17 cellular contexts compared by ENCODE assay signal in the genomic region with DNA sequence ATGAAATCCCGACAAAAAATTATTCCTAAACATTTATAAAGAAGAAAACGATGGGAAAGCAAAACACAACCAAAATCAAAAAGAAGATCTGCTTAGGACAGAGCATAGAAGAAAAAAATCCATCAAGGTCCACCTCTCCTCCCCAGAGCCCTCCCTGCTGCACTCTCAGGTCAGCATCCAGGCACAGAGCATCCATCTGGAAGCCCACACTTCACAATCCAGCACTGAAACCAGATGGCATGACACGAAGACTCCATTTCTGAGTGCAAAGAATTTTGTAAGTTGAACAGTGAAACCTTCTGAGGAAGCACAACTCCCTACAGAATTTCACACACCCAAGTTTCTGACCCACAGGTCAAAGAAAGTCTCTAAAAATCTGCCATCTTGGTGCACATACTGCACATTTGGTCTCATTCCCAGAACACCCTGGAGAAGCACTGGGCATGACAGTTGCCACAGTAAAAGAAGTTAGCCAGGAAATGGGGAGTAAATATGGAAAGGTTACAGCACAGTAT.
DNase-seq lines count a peak whose midpoint lies in the region; ATAC-seq, FAIRE-seq and TF ChIP-seq lines count a peak whose summit lies in the region.
"Had no signal": no experiment of that assay in that cellular context is flagged by ENCODE, and none has a peak within 500 bp of the region (broad histone marks: within the 10 kb centered on the region; RNA-seq: fewer than 3 reads in every experiment).

No MANE protein-coding gene starts in this region.

- H3K27me3 ChIP-seq in SK-N-SH (ENCODE audit: insufficient read depth) (no peaks in the 10 kb centered on the region), osteoblast (ENCODE audit: insufficient read depth, low read length) (no peaks in the 10 kb centered on the region)
- H3K27me3 ChIP-seq: BLaER1 treated with 17β-estradiol and CSF1 and Interleukin-3, amounts not matched to agents 10 nM and 100 nM had no signal

- TF ChIP-seq RAD21 in SK-N-SH (IDR thresholded peaks at IDR 0.05; ENCODE audit: low read length): no peak

- H3K9ac ChIP-seq in SK-N-SH: no peak overlapping the region
- H3K9ac ChIP-seq: BLaER1 treated with 17β-estradiol and CSF1 and Interleukin-3, amounts not matched to agents 10 nM and 100 nM; GM23248 had no signal

- FAIRE-seq in frontal cortex (lab: Jason Lieb, UNC): no peak
- FAIRE-seq: GM19239 had no signal

- no peak overlapping the region for H3K27ac ChIP-seq in SK-N-SH (ENCODE audit: low read depth in 2 of 2, low read length in 1 of 2)
- no peak overlapping the region for H3K27ac ChIP-seq in osteoblast (ENCODE audit: low read depth, low read length)
- H3K27ac ChIP-seq: BLaER1 treated with 17β-estradiol and CSF1 and Interleukin-3, amounts not matched to agents 10 nM and 100 nM; GM23248 had no signal

- H4K20me1 ChIP-seq in SK-N-SH (ENCODE audit: insufficient read depth) (no peaks in the 10 kb centered on the region), osteoblast (ENCODE audit: insufficient read depth, low read length) (no peaks in the 10 kb centered on the region)
- H4K20me1 ChIP-seq: BLaER1 treated with 17β-estradiol and CSF1 and Interleukin-3, amounts not matched to agents 10 nM and 100 nM had no signal

- no peak overlapping the region for H3K4me2 ChIP-seq in SK-N-SH
- no peak overlapping the region for H3K4me2 ChIP-seq in osteoblast (ENCODE audit: insufficient read depth, low read length)
- H3K4me2 ChIP-seq: BLaER1 treated with 17β-estradiol and CSF1 and Interleukin-3, amounts not matched to agents 10 nM and 100 nM had no signal

- H3K9me3 ChIP-seq in SK-N-SH (no peaks in the 10 kb centered on the region), osteoblast (ENCODE audit: low read depth, low read length) (no peaks in the 10 kb centered on the region)

- H3K9me2 ChIP-seq in SK-N-SH: no peaks in the 10 kb centered on the region

- 44% methylated on average over 3 of the region's 3 CpGs for WGBS in SK-N-SH (ENCODE audit: low lambda C conversion rate)

- no peak for DNase-seq in SK-N-SH
- peak; percentile 75 for DNase-seq in cerebellar cortex (ENCODE audit: low spot score)
- no peak for DNase-seq in osteoblast (ENCODE audit: insufficient read length, low spot score, missing footprints)
- no peak for DNase-seq in KG1 (lab: John Stamatoyannopoulos, UW)
- DNase-seq in frontal cortex (ENCODE audit: low spot score in 2 of 2): no peak
- DNase-seq: ACHN; CD4-positive, CD25-positive, alpha-beta regulatory T cell; DMS153; DMS79 treated with DMSO at 0.1 percent for 48 hours; EL; GDM1; GM23248; H7 had no signal

- no peak for ATAC-seq in SK-N-SH treated with all-trans-retinoic acid at 6 μM for 48 hours
- ATAC-seq in GM19467 (IDR thresholded peaks at IDR 0.05; ENCODE audit: unreplicated experiment): no peak

- 0 out of 2 replicates have a peak overlapping the region, but pooled peaks have one; percentile 6 for H2AFZ ChIP-seq in SK-N-SH (ENCODE audit: low read depth)
- peak overlapping the region; percentile 28 for H2AFZ ChIP-seq in osteoblast (ENCODE audit: low read length)
- H2AFZ ChIP-seq: GM23248 had no signal

- no peak overlapping the region for H3K4me3 ChIP-seq in SK-N-SH (ENCODE audit: low read depth in 2 of 2, low read length in 1 of 2)
- no peak overlapping the region for H3K4me3 ChIP-seq in osteoblast (ENCODE audit: insufficient read depth, low read length)
- H3K4me3 ChIP-seq: BLaER1 treated with 17β-estradiol and CSF1 and Interleukin-3, amounts not matched to agents 10 nM and 100 nM; GM23248 had no signal

- H3K36me3 ChIP-seq in SK-N-SH (replicated peaks in 1 of 2; ENCODE audit: control insufficient read depth in 1 of 2, insufficient read depth in 2 of 2, low read length in 1 of 2) (no peaks in the 10 kb centered on the region), osteoblast (ENCODE audit: insufficient read depth, low read length) (no peaks in the 10 kb centered on the region)
- H3K36me3 ChIP-seq: BLaER1 treated with 17β-estradiol and CSF1 and Interleukin-3, amounts not matched to agents 10 nM and 100 nM had no signal

- no peaks in the 10 kb centered on the region for H3F3A ChIP-seq in SK-N-SH (replicated peaks; ENCODE audit: insufficient read depth)

- no peak for TF ChIP-seq EP300 in SK-N-SH (IDR thresholded peaks at IDR 0.05; ENCODE audit: borderline replicate concordance in 1 of 2, low read depth in 1 of 2, low read length in 1 of 2)

- CTCF ChIA-PET in SK-N-SH (lab: Yijun Ruan, JAX): no interaction called here

- no peak for TF ChIP-seq CTCF in SK-N-SH (IDR thresholded peaks at IDR 0.05)
- TF ChIP-seq CTCF in osteoblast (IDR thresholded peaks at IDR 0.05; ENCODE audit: extremely low read depth, low read depth, low read length): no peak

- H3K4me1 ChIP-seq in SK-N-SH (ENCODE audit: control insufficient read depth in 1 of 2, insufficient read depth in 2 of 2, low read depth in 1 of 2, low read length in 1 of 2) (no peaks in the 10 kb centered on the region), osteoblast (ENCODE audit: insufficient read depth, low read length) (no peaks in the 10 kb centered on the region)
- H3K4me1 ChIP-seq: BLaER1 treated with 17β-estradiol and CSF1 and Interleukin-3, amounts not matched to agents 10 nM and 100 nM had no signal

- POLR2A ChIA-PET in SK-N-SH (lab: Yijun Ruan, JAX): no interaction called here

- H3K79me2 ChIP-seq in SK-N-SH (ENCODE audit: insufficient read depth): no peaks in the 10 kb centered on the region
- no peaks in the 10 kb centered on the region for H3K79me2 ChIP-seq in osteoblast (ENCODE audit: insufficient read depth, low read length)

TF ChIP-seq in SK-N-SH, 30 proteins besides CTCF, POLR2A, EP300 and RAD21:
- no peak for TF ChIP-seq REST (IDR thresholded peaks at IDR 0.05; ENCODE audit: low read depth, low read length)

TF ChIP-seq in SK-N-SH treated with all-trans-retinoic acid at 6 μM for 48 hours, 23 proteins besides CTCF, POLR2A, EP300 and RAD21:
- no peak for TF ChIP-seq PPARA (CRISPR knock-in tag; IDR thresholded peaks at IDR 0.05; ENCODE audit: borderline replicate concordance)
- TF ChIP-seq ISL1 (CRISPR knock-in tag; IDR thresholded peaks at IDR 0.05): no peak
- TF ChIP-seq OSR1 (CRISPR knock-in tag; IDR thresholded peaks at IDR 0.05): no peak
- no peak for TF ChIP-seq ZFP30 (CRISPR knock-in tag; IDR thresholded peaks at IDR 0.05)
- no peak for TF ChIP-seq ARNTL (CRISPR knock-in tag; IDR thresholded peaks at IDR 0.05; ENCODE audit: borderline replicate concordance, low read depth)
- TF ChIP-seq TSHZ2 (CRISPR knock-in tag; IDR thresholded peaks at IDR 0.05): no peak
- no peak for TF ChIP-seq ZNF565 (CRISPR knock-in tag; conservative IDR thresholded peaks at IDR 0.05; ENCODE audit: low read depth)
- no peak for TF ChIP-seq CSDC2 (CRISPR knock-in tag; IDR thresholded peaks at IDR 0.05)
- TF ChIP-seq ZNF8 (CRISPR knock-in tag; IDR thresholded peaks at IDR 0.05): no peak
